Comparison of ENCODE assay signal across 18 cellular contexts in genomic region chr14:64632056-64632455, GRCh38.
DNase-seq lines count a peak whose midpoint lies in the region; ATAC-seq and TF ChIP-seq lines count a peak whose summit lies in the region.
"Had no signal": no experiment of that assay in that cellular context is flagged by ENCODE, and none has a peak within 500 bp of the region (broad histone marks: within the 10 kb centered on the region; RNA-seq: fewer than 3 reads in every experiment).

No MANE protein-coding gene starts in this region.

- no peaks in the 10 kb centered on the region for H3K9me3 ChIP-seq in endodermal cell (ENCODE audit: control insufficient read depth, low read length)
- H3K9me3 ChIP-seq: lower lobe of right lung, stomach had no signal

- H3K9ac ChIP-seq in endodermal cell (ENCODE audit: extremely low read depth, low read length, poor library complexity, severe bottlenecking): no peak overlapping the region

- H3K27me3 ChIP-seq in endodermal cell (ENCODE audit: control insufficient read depth, insufficient read depth, low read length, poor library complexity, severe bottlenecking): no peaks in the 10 kb centered on the region
- H3K27me3 ChIP-seq: brain microvascular endothelial cell, stomach had no signal

- H3K4me1 Mint-ChIP-seq in endodermal cell: peaks cover 7% of the 10 kb centered on the region

- no peak overlapping the region for H3K27ac ChIP-seq in endodermal cell (ENCODE audit: low read depth, low read length)
- H3K27ac ChIP-seq: brain microvascular endothelial cell, epithelial cell of prostate, lower lobe of right lung, stomach had no signal

- no peaks in the 10 kb centered on the region for H3K27me3 Mint-ChIP-seq in endodermal cell (ENCODE audit: insufficient read depth)
- H3K27me3 Mint-ChIP-seq: activated CD4-positive, alpha-beta memory T cell treated with anti-CD3 and anti-CD28 coated beads for 36 hours had no signal

- no peaks in the 10 kb centered on the region for H3K9me3 Mint-ChIP-seq in endodermal cell
- H3K9me3 Mint-ChIP-seq: activated CD4-positive, alpha-beta memory T cell treated with anti-CD3 and anti-CD28 coated beads for 36 hours; activated T-cell treated with anti-CD3 and anti-CD28 coated beads, Interleukin-2, amount 50 U/mL, for 4 hours; dendritic cell treated with granulocyte-macrophage colony-stimulating factor and Interleukin-4, amounts not matched to agents 40 ng/mL and 50 ng/mL, for 4 days; neural crest cell had no signal

- DNase-seq in AG08395 (ENCODE audit: low spot score): peak; percentile 49
- peak; percentile 83 for DNase-seq in M059J (ENCODE audit: low read depth)
- DNase-seq in endodermal cell: peak; percentile 37
- peak; percentile 59 for DNase-seq in myocyte (ENCODE audit: low read depth)
- no peak for DNase-seq in activated CD4-positive, CD25-positive, alpha-beta regulatory T cell (lab: John Stamatoyannopoulos, UW)
- no peak for DNase-seq in activated effector memory CD4-positive, alpha-beta T cell treated with Interleukin-2 at 50 U/mL for 16 hours
- no peak for DNase-seq in activated T-cell treated with anti-CD3 and anti-CD28 coated beads, Interleukin-2, amount 50 U/mL, for 48 hours
- DNase-seq: activated CD4-positive, alpha-beta memory T cell treated with anti-CD3 and anti-CD28 coated beads for 36 hours; activated T-cell treated with anti-CD3 and anti-CD28 coated beads, Interleukin-2, amount 50 U/mL, for 4 hours; brain microvascular endothelial cell; lower lobe of right lung; NCI-H774; stomach had no signal

- H3K36me3 Mint-ChIP-seq in endodermal cell (ENCODE audit: low read depth): no peaks in the 10 kb centered on the region
- H3K36me3 Mint-ChIP-seq: activated CD4-positive, alpha-beta memory T cell treated with anti-CD3 and anti-CD28 coated beads for 36 hours; activated naive CD8-positive, alpha-beta T cell had no signal

- WGBS in endodermal cell (ENCODE audit: insufficient coverage in 1 of 2, insufficient read length in 1 of 2), 2 experiments: 81 to 90% methylated on average over 2 to 5 of the region's 5 CpGs

- no peak overlapping the region for H3K4me3 ChIP-seq in endodermal cell (ENCODE audit: low read length)
- H3K4me3 ChIP-seq: lower lobe of right lung, stomach had no signal

- ATAC-seq in GM21528 (IDR thresholded peaks at IDR 0.05; ENCODE audit: low FRiP score, unreplicated experiment): no peak
- ATAC-seq: activated T-cell treated with anti-CD3 and anti-CD28 coated beads, Interleukin-2, amount 50 U/mL, for 4 hours had no signal

- TF ChIP-seq CTCF in endodermal cell (conservative IDR thresholded peaks at IDR 0.05): no peak

- H3K4me3 Mint-ChIP-seq in endodermal cell: no peak overlapping the region
- H3K4me3 Mint-ChIP-seq: activated CD4-positive, alpha-beta memory T cell treated with anti-CD3 and anti-CD28 coated beads for 36 hours; activated naive CD8-positive, alpha-beta T cell; activated T-cell treated with anti-CD3 and anti-CD28 coated beads, Interleukin-2, amount 50 U/mL, for 4 hours; dendritic cell treated with granulocyte-macrophage colony-stimulating factor and Interleukin-4, amounts not matched to agents 40 ng/mL and 50 ng/mL, for 4 days; neural crest cell had no signal

- H3K27ac Mint-ChIP-seq in endodermal cell: no peak overlapping the region
- H3K27ac Mint-ChIP-seq: activated CD4-positive, alpha-beta memory T cell treated with anti-CD3 and anti-CD28 coated beads for 36 hours; activated naive CD8-positive, alpha-beta T cell had no signal

- H3K36me3 ChIP-seq in endodermal cell (ENCODE audit: control insufficient read depth, insufficient read depth, low read length): no peaks in the 10 kb centered on the region
- H3K36me3 ChIP-seq: brain microvascular endothelial cell, lower lobe of right lung, stomach had no signal

- H3K4me1 ChIP-seq in endodermal cell (ENCODE audit: control insufficient read depth, insufficient read depth, low read length): no peaks in the 10 kb centered on the region

Comparison
In these comparisons a context has a peak if more than half of its experiments do, and no peak if none do; other contexts are left out.
1. DNase-seq: peak in AG08395 (single experiment), M059J (single experiment), endodermal cell (single experiment) and myocyte (single experiment); none in activated CD4-positive, CD25-positive, alpha-beta regulatory T cell (0 of 4), activated effector memory CD4-positive, alpha-beta T cell treated with Interleukin-2 at 50 U/mL for 16 hours (single experiment) and activated T-cell treated with anti-CD3 and anti-CD28 coated beads, Interleukin-2, amount 50 U/mL, for 48 hours (0 of 2).